In genomic region chr2:158325782-158326335, GRCh38 we compare ENCODE assay signal across 1 cellular context.
TF ChIP-seq lines count a peak whose summit lies in the region.

No MANE protein-coding gene starts in this region.

TF ChIP-seq in K562, 482 proteins besides CTCF, POLR2A, EP300 and RAD21 (continued from another document):
- TF ChIP-seq PKNOX1 (IDR thresholded peaks at IDR 0.05) = peak; percentile 74
- no peak for TF ChIP-seq ZNF75A (CRISPR knock-in tag; IDR thresholded peaks at IDR 0.05)
- TF ChIP-seq TRIM24 (IDR thresholded peaks at IDR 0.05) = 0 out of 4 replicates have a peak, but pooled peaks of 1 of the 2 experiments have one; percentile 34
- peak; percentile 71 for TF ChIP-seq ZNF407 (IDR thresholded peaks at IDR 0.05; ENCODE audit: low read depth)
- no peak for TF ChIP-seq E2F6 (IDR thresholded peaks at IDR 0.05; ENCODE audit: borderline replicate concordance in 1 of 2, extremely low read depth in 1 of 2, insufficient read depth in 1 of 2, insufficient read length in 1 of 2, low read depth in 1 of 2, low read length in 1 of 2, poor library complexity in 1 of 2, severe bottlenecking in 1 of 2)
- 0 out of 2 replicates have a peak, but pooled peaks have one; percentile 20 for TF ChIP-seq RNF2 (IDR thresholded peaks at IDR 0.05)
- TF ChIP-seq MEIS2 (IDR thresholded peaks at IDR 0.05; ENCODE audit: partially characterized antibody) = peak; percentile 44
- peak; percentile 81 for TF ChIP-seq HMBOX1 (IDR thresholded peaks at IDR 0.05)
- TF ChIP-seq NFIC (IDR thresholded peaks at IDR 0.05) = peak; percentile 86
- 0 out of 2 replicates have a peak, but pooled peaks have one; percentile 28 for TF ChIP-seq CC2D1A (IDR thresholded peaks at IDR 0.05)
- TF ChIP-seq ARID1B (IDR thresholded peaks at IDR 0.05) = peak; percentile 56
- no peak for TF ChIP-seq ZC3H4 (CRISPR knock-in tag; IDR thresholded peaks at IDR 0.05; ENCODE audit: borderline replicate concordance)
